In the genomic region with DNA sequence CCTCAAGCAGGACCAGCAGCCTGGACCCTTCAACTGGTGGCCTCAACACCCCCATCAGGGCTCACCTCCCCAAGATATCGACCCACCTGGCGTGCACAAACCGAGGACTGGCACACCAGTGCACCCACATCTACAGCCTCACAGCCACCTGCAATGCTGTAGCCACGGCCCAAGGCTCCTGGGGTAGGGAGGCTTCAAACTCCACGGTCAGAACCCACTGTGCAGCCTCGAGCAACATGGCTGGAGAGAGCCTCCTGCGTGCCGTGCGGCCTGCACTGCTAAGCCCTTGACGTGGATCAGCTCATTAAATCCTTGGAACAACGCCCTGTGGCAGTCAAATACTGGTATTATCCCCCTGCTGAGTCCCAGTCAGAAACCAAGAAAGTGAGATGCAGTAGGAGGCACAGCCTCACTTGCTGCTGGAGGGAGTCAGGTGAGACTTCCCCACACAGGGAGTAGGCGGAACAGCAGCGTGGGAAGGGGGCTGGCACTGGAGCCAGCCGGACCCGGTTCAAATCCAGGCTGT, we compare ENCODE assay signal across 1 cellular context.
TF ChIP-seq lines count a peak whose summit lies in the region.

No MANE protein-coding gene starts in this region.

TF ChIP-seq in HEK293, 187 proteins besides CTCF, POLR2A, EP300 and RAD21 (continued from another document):
- TF ChIP-seq MZF1 (tag by site-specific recombination; IDR thresholded peaks at IDR 0.05; ENCODE audit: borderline replicate concordance) = peak; percentile 74; the same call in 1 of the 2 replicates
- peak; percentile 42; the same call in 1 of the 2 replicates for TF ChIP-seq TSHZ1 (tag by site-specific recombination; IDR thresholded peaks at IDR 0.05; ENCODE audit: borderline replicate concordance)
- TF ChIP-seq KLF1 (tag by site-specific recombination; IDR thresholded peaks at IDR 0.05) = peak; percentile 43
- peak; percentile 99 for TF ChIP-seq ZNF341 (tag by site-specific recombination; IDR thresholded peaks at IDR 0.05; ENCODE audit: low read depth)
- TF ChIP-seq ZNF658 (tag by site-specific recombination; IDR thresholded peaks at IDR 0.05) = no peak
- 0 out of 2 replicates have a peak, but pooled peaks have one; percentile 69 for TF ChIP-seq ZNF24 (tag by site-specific recombination; IDR thresholded peaks at IDR 0.05)
- peak; percentile 98 for TF ChIP-seq ZIC2 (tag by site-specific recombination; IDR thresholded peaks at IDR 0.05)
- TF ChIP-seq YY1 (tag by site-specific recombination; IDR thresholded peaks at IDR 0.05) = 0 out of 2 replicates have a peak, but pooled peaks have one; percentile 8
- TF ChIP-seq ZFHX2 (tag by site-specific recombination; conservative IDR thresholded peaks at IDR 0.05) = peak; percentile 97
- TF ChIP-seq ZNF561 (tag by site-specific recombination; IDR thresholded peaks at IDR 0.05; ENCODE audit: borderline replicate concordance) = 0 out of 2 replicates have a peak, but pooled peaks have one; percentile 28
- TF ChIP-seq GLIS1 (tag by site-specific recombination; IDR thresholded peaks at IDR 0.05) = peak; percentile 98
- TF ChIP-seq SP7 (tag by site-specific recombination; IDR thresholded peaks at IDR 0.05) = peak; percentile 98
- TF ChIP-seq FEZF1 (tag by site-specific recombination; IDR thresholded peaks at IDR 0.05) = peak; percentile 79
- TF ChIP-seq SCRT2 (tag by site-specific recombination; IDR thresholded peaks at IDR 0.05) = peak; percentile 51; the same call in 1 of the 2 replicates
- no peak for TF ChIP-seq ZNF488 (tag by site-specific recombination; IDR thresholded peaks at IDR 0.05)
- no peak for TF ChIP-seq ZNF292 (tag by site-specific recombination; IDR thresholded peaks at IDR 0.05; ENCODE audit: borderline replicate concordance, low read depth)
- TF ChIP-seq OSR2 (tag by site-specific recombination; IDR thresholded peaks at IDR 0.05) = peak; percentile 79
- TF ChIP-seq ZNF660 (tag by site-specific recombination; IDR thresholded peaks at IDR 0.05) = peak; percentile 56; the same call in 1 of the 2 replicates
- TF ChIP-seq ZNF239 (tag by site-specific recombination; IDR thresholded peaks at IDR 0.05) = no peak
- peak; percentile 74 for TF ChIP-seq ZSCAN30 (tag by site-specific recombination; IDR thresholded peaks at IDR 0.05)
- TF ChIP-seq SP2 (tag by site-specific recombination; IDR thresholded peaks at IDR 0.05) = peak; percentile 31; the same call in 1 of the 2 replicates
- TF ChIP-seq ZNF600 (tag by site-specific recombination; IDR thresholded peaks at IDR 0.05) = 0 out of 2 replicates have a peak, but pooled peaks have one; percentile 45
- TF ChIP-seq, protein P1, sequence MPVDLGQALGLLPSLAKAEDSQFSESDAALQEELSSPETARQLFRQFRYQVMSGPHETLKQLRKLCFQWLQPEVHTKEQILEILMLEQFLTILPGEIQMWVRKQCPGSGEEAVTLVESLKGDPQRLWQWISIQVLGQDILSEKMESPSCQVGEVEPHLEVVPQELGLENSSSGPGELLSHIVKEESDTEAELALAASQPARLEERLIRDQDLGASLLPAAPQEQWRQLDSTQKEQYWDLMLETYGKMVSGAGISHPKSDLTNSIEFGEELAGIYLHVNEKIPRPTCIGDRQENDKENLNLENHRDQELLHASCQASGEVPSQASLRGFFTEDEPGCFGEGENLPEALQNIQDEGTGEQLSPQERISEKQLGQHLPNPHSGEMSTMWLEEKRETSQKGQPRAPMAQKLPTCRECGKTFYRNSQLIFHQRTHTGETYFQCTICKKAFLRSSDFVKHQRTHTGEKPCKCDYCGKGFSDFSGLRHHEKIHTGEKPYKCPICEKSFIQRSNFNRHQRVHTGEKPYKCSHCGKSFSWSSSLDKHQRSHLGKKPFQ (tag by site-specific recombination; IDR thresholded peaks at IDR 0.05) = peak; percentile 72
- 0 out of 2 replicates have a peak, but pooled peaks have one; percentile 11 for TF ChIP-seq ZNF624 (tag by site-specific recombination; IDR thresholded peaks at IDR 0.05)
- TF ChIP-seq ZNF623 (tag by site-specific recombination; IDR thresholded peaks at IDR 0.05) = no peak
- peak; percentile 68; the same call in 1 of the 2 replicates for TF ChIP-seq ZNF664 (tag by site-specific recombination; IDR thresholded peaks at IDR 0.05)
- TF ChIP-seq EGR2 (tag by site-specific recombination; IDR thresholded peaks at IDR 0.05; ENCODE audit: low read depth) = peak; percentile 95
- no peak for TF ChIP-seq ZBTB1 (tag by site-specific recombination; IDR thresholded peaks at IDR 0.05)
- TF ChIP-seq ZBTB8A (tag by site-specific recombination; IDR thresholded peaks at IDR 0.05) = peak; percentile 78
- peak; percentile 61 for TF ChIP-seq ZBTB17 (tag by site-specific recombination; IDR thresholded peaks at IDR 0.05)
- no peak for TF ChIP-seq ZNF335 (tag by site-specific recombination; conservative IDR thresholded peaks at IDR 0.05)
- TF ChIP-seq, protein P2, sequence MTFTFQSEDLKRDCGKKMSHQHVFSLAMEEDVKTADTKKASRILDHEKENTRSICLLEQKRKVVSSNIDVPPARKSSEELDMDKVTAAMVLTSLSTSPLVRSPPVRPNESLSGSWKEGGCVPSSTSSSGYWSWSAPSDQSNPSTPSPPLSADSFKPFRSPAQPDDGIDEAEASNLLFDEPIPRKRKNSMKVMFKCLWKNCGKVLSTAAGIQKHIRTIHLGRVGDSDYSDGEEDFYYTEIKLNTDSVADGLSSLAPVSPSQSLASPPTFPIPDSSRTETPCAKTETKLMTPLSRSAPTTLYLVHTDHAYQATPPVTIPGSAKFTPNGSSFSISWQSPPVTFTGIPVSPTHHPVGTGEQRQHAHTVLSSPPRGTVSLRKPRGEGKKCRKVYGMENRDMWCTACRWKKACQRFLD (tag by site-specific recombination; IDR thresholded peaks at IDR 0.05) = no peak
- peak; percentile 71 for TF ChIP-seq GLIS2 (tag by site-specific recombination; IDR thresholded peaks at IDR 0.05)
